26 cellular contexts compared by ENCODE assay signal in genomic region chr16:57740423-57741071, GRCh38. TPM values are rescaled to one million over a fixed set of nuclear protein-coding genes. Genes with fewer than 3 reads are reported as not detected.
"Had no signal": no experiment of that assay in that cellular context is flagged by ENCODE, and none has a peak within 500 bp of the region (broad histone marks: within the 10 kb centered on the region; RNA-seq: fewer than 3 reads in every experiment).

No MANE protein-coding gene starts in this region.

- H3K27ac ChIP-seq: ascending aorta, esophagus muscularis mucosa, prostate gland, right atrium auricular region, stomach, thoracic aorta, upper lobe of left lung had no signal

- H3K9me3 ChIP-seq: ascending aorta, esophagus muscularis mucosa, prostate gland, right atrium auricular region, stomach, thoracic aorta, upper lobe of left lung had no signal

- H3K4me3 Mint-ChIP-seq: activated CD4-positive, alpha-beta T cell treated with anti-CD3 and anti-CD28 coated beads, Interleukin-2, amount 10 ng/mL, durations not matched to agents 24 days and 14 days; activated CD8-positive, alpha-beta T cell treated with anti-CD3 and anti-CD28 coated beads, Interleukin-2, amount 10 ng/mL, durations not matched to agents 7 days and 5 days; activated T-cell treated with anti-CD3 and anti-CD28 coated beads, Interleukin-2, amount 50 U/mL, for 4 hours; immature natural killer cell; memory B cell; neural crest cell; stimulated activated effector memory CD8-positive, alpha-beta T cell treated with anti-CD3 and anti-CD28 coated beads, Interleukin-12 subunit alpha, Interleukin-12 subunit beta, amount 100 ng/mL, for 72 hours; WTC11 had no signal

- H3K27me3 Mint-ChIP-seq: activated CD4-positive, alpha-beta T cell treated with anti-CD3 and anti-CD28 coated beads, Interleukin-2, amount 10 ng/mL, durations not matched to agents 24 days and 14 days; memory B cell had no signal

- H3K27ac Mint-ChIP-seq: activated CD4-positive, alpha-beta T cell treated with anti-CD3 and anti-CD28 coated beads, Interleukin-2, amount 10 ng/mL, durations not matched to agents 24 days and 14 days; activated CD8-positive, alpha-beta T cell treated with anti-CD3 and anti-CD28 coated beads, Interleukin-2, amount 10 ng/mL, durations not matched to agents 7 days and 5 days; immature natural killer cell; memory B cell; stimulated activated effector memory CD8-positive, alpha-beta T cell treated with anti-CD3 and anti-CD28 coated beads, Interleukin-12 subunit alpha, Interleukin-12 subunit beta, amount 100 ng/mL, for 72 hours; WTC11 had no signal

- H3K27me3 ChIP-seq: ascending aorta, esophagus muscularis mucosa, right atrium auricular region, stomach, upper lobe of left lung had no signal

- ATAC-seq: activated CD8-positive, alpha-beta T cell treated with anti-CD3 and anti-CD28 coated beads, Interleukin-2, amount 10 ng/mL, durations not matched to agents 7 days and 5 days; activated T-cell treated with anti-CD3 and anti-CD28 coated beads, Interleukin-2, amount 50 U/mL, for 4 hours; stimulated activated effector memory CD8-positive, alpha-beta T cell treated with anti-CD3 and anti-CD28 coated beads, Interleukin-12 subunit alpha, Interleukin-12 subunit beta, amount 100 ng/mL, for 72 hours; WTC11 had no signal

- H3K4me3 ChIP-seq: ascending aorta, esophagus muscularis mucosa, prostate gland, right atrium auricular region, stomach, thoracic aorta, upper lobe of left lung had no signal

- H3K9me3 Mint-ChIP-seq: activated CD4-positive, alpha-beta T cell treated with anti-CD3 and anti-CD28 coated beads, Interleukin-2, amount 10 ng/mL, durations not matched to agents 24 days and 14 days; activated T-cell treated with anti-CD3 and anti-CD28 coated beads, Interleukin-2, amount 50 U/mL, for 4 hours; immature natural killer cell; memory B cell; neural crest cell; stimulated activated effector memory CD8-positive, alpha-beta T cell treated with anti-CD3 and anti-CD28 coated beads, Interleukin-12 subunit alpha, Interleukin-12 subunit beta, amount 100 ng/mL, for 72 hours; WTC11 had no signal

- H3K36me3 ChIP-seq: prostate gland, right atrium auricular region had no signal

- H3K36me3 Mint-ChIP-seq: memory B cell, WTC11 had no signal

- DNase-seq: activated CD4-positive, alpha-beta T cell treated with anti-CD3 and anti-CD28 coated beads, Interleukin-2, amount 10 ng/mL, durations not matched to agents 24 days and 14 days; activated CD8-positive, alpha-beta T cell treated with anti-CD3 and anti-CD28 coated beads, Interleukin-2, amount 10 ng/mL, durations not matched to agents 7 days and 5 days; activated effector memory CD4-positive, alpha-beta T cell treated with Interleukin-2 at 50 U/mL for 16 hours; activated naive CD4-positive, alpha-beta T cell treated with anti-CD3 and anti-CD28 coated beads, Interleukin-2, amount 50 U/mL, for 16 hours; activated T-cell treated with anti-CD3 and anti-CD28 coated beads, Interleukin-2, amount 50 U/mL, for 4 hours; cerebellar nuclear complex; cortex of kidney; immature natural killer cell; stimulated activated CD4-positive, alpha-beta T cell treated with anti-CD3 and anti-CD28 coated beads, Interleukin-15, amount 100 ng/mL, for 24 hours; stimulated activated CD4-positive, alpha-beta T cell treated with anti-CD3 and anti-CD28 coated beads, Interleukin-4, amount 100 ng/mL, for 24 hours; stomach; SW 1271 had no signal

RNA-seq across cellular contexts. Expression of gene DRC7, which starts 45.9 kb away (rescaled TPM):
- total RNA-seq: activated CD4-positive, alpha-beta T cell treated with anti-CD3 and anti-CD28 coated beads, Interleukin-2, amount 10 ng/mL, durations not matched to agents 24 days and 14 days; activated T-cell treated with anti-CD3 and anti-CD28 coated beads, Interleukin-2, amount 50 U/mL, for 4 hours; ascending aorta; bronchial epithelial cell; right atrium auricular region; SK-MEL-5; skeletal muscle tissue; stomach; T-helper 2 cell treated with Interferon-gamma antibody and Interleukin-4, amounts not matched to agents 100 ng/mL and 5 ng/mL, for 36 hours; thoracic aorta; WTC11 had no signal
